In the genomic region with DNA sequence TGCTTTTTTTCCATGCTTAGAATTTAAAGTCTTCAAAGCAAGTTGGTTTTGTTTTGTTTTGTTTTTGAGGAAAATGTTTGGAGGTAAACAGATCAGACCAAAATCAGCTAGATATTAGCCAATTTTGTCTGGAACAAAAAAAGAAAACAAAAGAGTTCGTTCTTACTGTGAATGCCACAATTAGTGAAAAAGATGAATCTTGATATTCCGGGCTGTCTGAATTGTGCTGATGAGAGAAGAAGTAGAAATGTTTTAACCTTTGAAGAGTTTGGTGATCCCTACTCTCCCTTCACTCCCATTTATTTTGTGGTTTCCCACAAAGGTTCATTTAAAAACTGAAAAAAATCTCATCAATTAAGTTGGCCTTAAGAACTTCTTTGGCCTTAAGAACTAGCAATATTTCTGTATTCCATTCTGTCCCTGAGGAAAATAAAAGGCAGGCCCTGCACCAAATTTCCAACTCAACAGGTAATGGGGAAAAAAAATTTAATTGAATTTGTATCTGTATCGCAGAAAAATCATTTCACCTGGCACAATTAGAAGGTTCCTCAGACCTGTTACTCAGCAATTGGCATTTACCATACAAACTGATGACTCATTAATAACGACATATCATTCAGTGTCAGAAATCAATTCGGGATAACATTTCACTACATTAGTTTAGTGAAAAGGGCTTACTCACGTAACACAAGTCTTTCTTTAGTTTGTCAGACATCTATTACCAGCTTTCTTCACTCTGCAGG, we compare ENCODE assay signal across 8 cellular contexts. TPM values are rescaled to one million over a fixed set of nuclear protein-coding genes. Genes with fewer than 3 reads are reported as not detected.
DNase-seq lines count a peak whose midpoint lies in the region; ATAC-seq and TF ChIP-seq lines count a peak whose summit lies in the region.

No MANE protein-coding gene starts in this region.

- ATAC-seq in GM19351 (IDR thresholded peaks at IDR 0.05; ENCODE audit: unreplicated experiment) (peak; percentile 7), HG02588 (IDR thresholded peaks at IDR 0.05; ENCODE audit: unreplicated experiment) (no peak)

- peaks cover 17% of the 10 kb centered on the region for H3K4me1 ChIP-seq in endocrine pancreas (ENCODE audit: control insufficient read depth, insufficient read depth, low read length)

- H3K9ac ChIP-seq in endocrine pancreas (ENCODE audit: control insufficient read depth, insufficient read depth, low read length), result no peak overlapping the region

- peaks cover 9 to 38% (median 37%) of the 10 kb centered on the region in 3 donors for H3K4me1 Mint-ChIP-seq in IgD-negative memory B cell
- H3K4me1 Mint-ChIP-seq in osteocyte (ENCODE audit: unreplicated experiment), result peaks cover 36% of the 10 kb centered on the region

- no peaks in the 10 kb centered on the region for H3K27me3 ChIP-seq in endocrine pancreas (ENCODE audit: control insufficient read depth, insufficient read depth, low read length)

- H3K4me3 Mint-ChIP-seq in IgD-negative memory B cell, result peak overlapping the region; percentile 89 to 97 (median 95)
- peak overlapping the region; percentile 85 for H3K4me3 Mint-ChIP-seq in osteocyte (ENCODE audit: unreplicated experiment)

- H3K4me3 ChIP-seq in endocrine pancreas (ENCODE audit: control insufficient read depth, insufficient read depth, low read length), result peak overlapping the region; percentile 93

- H3K9me3 ChIP-seq in endocrine pancreas (ENCODE audit: control insufficient read depth, low read length), result no peaks in the 10 kb centered on the region

- no peak for DNase-seq in osteocyte (ENCODE audit: extremely low spot score, unreplicated experiment)
- DNase-seq in NCI-H526 (lab: John Stamatoyannopoulos, UW), result no peak
- DNase-seq in central memory CD4-positive, alpha-beta T cell, result no peak
- no peak for DNase-seq in NCI-H1092 treated with DMSO at 0.1 percent for 48 hours (lab: John Stamatoyannopoulos, UW)

- no peaks in the 10 kb centered on the region for H3K36me3 ChIP-seq in endocrine pancreas (ENCODE audit: control insufficient read depth, insufficient read depth, low read length)

- peaks cover 2% of the 10 kb centered on the region for H3K36me3 Mint-ChIP-seq in IgD-negative memory B cell
- H3K36me3 Mint-ChIP-seq in osteocyte (ENCODE audit: unreplicated experiment), result no peaks in the 10 kb centered on the region

- H3K27me3 Mint-ChIP-seq in IgD-negative memory B cell (no peaks in the 10 kb centered on the region), osteocyte (ENCODE audit: unreplicated experiment) (no peaks in the 10 kb centered on the region)

- TF ChIP-seq CTCF in osteocyte (IDR thresholded peaks at IDR 0.05), result no peak

- peak overlapping the region; percentile 85 to 98 (median 95) for H3K27ac Mint-ChIP-seq in IgD-negative memory B cell
- peak overlapping the region; percentile 96 for H3K27ac Mint-ChIP-seq in osteocyte (ENCODE audit: unreplicated experiment)

- H3K9me3 Mint-ChIP-seq in IgD-negative memory B cell (peaks cover 0 to 4% (median 0%) of the 10 kb centered on the region in 3 donors), osteocyte (ENCODE audit: unreplicated experiment) (no peaks in the 10 kb centered on the region)

RNA-seq across cellular contexts. Expression of a gene that starts 0.6 kb away (rescaled TPM):
- polyA plus RNA-seq in IgD-negative memory B cell, result 1.6 TPM
- 0.78 and 1.2 TPM in 2 replicates for total RNA-seq in osteocyte

RNA-seq across cellular contexts. Expression of a gene that starts 55.9 kb away (rescaled TPM):
- not detected for polyA plus RNA-seq in IgD-negative memory B cell
- total RNA-seq in osteocyte, result not detected in 2 replicates
